Comparison of ENCODE assay signal across 8 cellular contexts in genomic region chr6:27472617-27473400, GRCh38.
DNase-seq lines count a peak whose midpoint lies in the region; ATAC-seq lines count a peak whose summit lies in the region.

TSS of gene ZNF184 (minus strand) at chr6:27473105. CDS start at chr6:27472294, 811 bp downstream.

- no peaks in the 10 kb centered on the region for H3K27me3 ChIP-seq in effector memory CD4-positive, alpha-beta T cell (replicated peaks; ENCODE audit: control insufficient read depth, insufficient read depth, low read length, poor library complexity, severe bottlenecking)

- peak within 1 kb of the TSS; percentile 93 for H3K27ac ChIP-seq in effector memory CD4-positive, alpha-beta T cell (ENCODE audit: insufficient read depth, low read length, poor library complexity, severe bottlenecking)

- ATAC-seq in GM19468 (IDR thresholded peaks at IDR 0.05; ENCODE audit: extremely low read depth, unreplicated experiment): peak; percentile 77

- DNase-seq in COLO668 (lab: John Stamatoyannopoulos, UW; ENCODE audit: unreplicated experiment) (peak; percentile 94), HS-5 (ENCODE audit: low read depth) (peak; percentile 92), medulla oblongata (ENCODE audit: extremely low spot score) (peak; percentile 98)
- peak; percentile 89 for DNase-seq in NK-92 treated with Interleukin-12 subunit alpha and Interleukin-12 subunit beta, amount 100 ng/mL, for 24 hours (lab: John Stamatoyannopoulos, UW)
- peak; percentile 95 for DNase-seq in activated CD8-positive, alpha-beta memory T cell treated with anti-CD3 and anti-CD28 coated beads for 24 hours
- DNase-seq in effector memory CD4-positive, alpha-beta T cell: peak; percentile 70 to 80 (median 70)
- DNase-seq in stimulated activated CD8-positive, alpha-beta memory T cell treated with anti-CD3 and anti-CD28 coated beads, Interleukin-12 subunit alpha, Interleukin-12 subunit beta, amount 100 ng/mL, for 1 hour (ENCODE audit: low read depth): peak; percentile 75

- H3K4me3 ChIP-seq in effector memory CD4-positive, alpha-beta T cell (ENCODE audit: insufficient read depth, low read depth, low read length, poor library complexity, severe bottlenecking): peak within 1 kb of the TSS; percentile 90

- H3K4me1 ChIP-seq in effector memory CD4-positive, alpha-beta T cell (ENCODE audit: control insufficient read depth, insufficient read depth, low read length, poor library complexity, severe bottlenecking): peaks cover 11% of the 10 kb centered on the region

- H3K36me3 ChIP-seq in effector memory CD4-positive, alpha-beta T cell (ENCODE audit: control insufficient read depth, insufficient read depth, low read length): peaks cover 5% of the 10 kb centered on the region

- H3K9me3 ChIP-seq in effector memory CD4-positive, alpha-beta T cell (ENCODE audit: control insufficient read depth, low read length): no peaks in the 10 kb centered on the region

Comparison
In these comparisons a context has a peak if more than half of its experiments do, and no peak if none do; other contexts are left out.
1. Peak in every context shown above with its lines: DNase-seq, ATAC-seq, H3K4me3 ChIP-seq and H3K27ac ChIP-seq.